ENCODE assay signal across 24 cellular contexts in the genomic region with DNA sequence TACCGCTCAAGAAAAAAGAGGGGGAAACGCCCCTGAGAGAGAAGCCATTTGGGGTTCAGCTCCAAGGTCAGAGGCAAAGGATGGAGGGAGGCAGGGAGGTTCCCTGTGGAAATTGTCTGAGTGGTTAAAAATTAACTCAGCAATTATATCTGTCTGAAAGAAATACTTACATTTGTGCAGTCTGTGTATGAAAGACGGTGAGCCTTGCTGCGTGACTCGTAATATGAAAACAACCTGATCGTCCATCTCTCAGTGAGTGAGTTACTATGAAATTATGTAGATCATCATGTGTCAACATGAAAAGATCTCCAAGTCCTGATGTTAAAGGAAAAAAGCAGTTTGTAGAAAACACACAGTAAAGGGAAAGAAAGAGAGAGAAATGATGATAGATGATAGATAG.
"Had no signal": no experiment of that assay in that cellular context is flagged by ENCODE, and none has a peak within 500 bp of the region (broad histone marks: within the 10 kb centered on the region; RNA-seq: fewer than 3 reads in every experiment).

No MANE protein-coding gene starts in this region.

- H3K36me3 Mint-ChIP-seq: IgD-negative memory B cell had no signal

- H3K9ac ChIP-seq: KMS-11, SK-N-SH had no signal

- DNase-seq: Kasumi-1, MV-4-11, NCI-H1048, NCI-H1105, NCI-H1417, NCI-H1436 treated with DMSO at 0.1 percent for 48 hours, NCI-H1694, NCI-H187 treated with DMSO at 0.1 percent for 48 hours, NCI-H2029 treated with DMSO at 0.1 percent for 48 hours, NCI-H2171 treated with DMSO at 0.1 percent for 48 hours, NCI-H345, NCI-H446 treated with DMSO at 0.1 percent for 48 hours, NCI-H510A treated with DMSO at 0.1 percent for 48 hours, NCI-H748 treated with DMSO at 0.1 percent for 48 hours, SHP77, SK-N-SH, SW 1271, T-helper 1 cell had no signal

- H3K9me3 ChIP-seq: SK-N-SH had no signal

- ATAC-seq: HepG2, K562, Panc1 had no signal

- H3K4me2 ChIP-seq: KMS-11, SK-N-SH had no signal

- H3K27ac Mint-ChIP-seq: IgD-negative memory B cell had no signal

- H3K4me1 Mint-ChIP-seq: IgD-negative memory B cell had no signal

- H3K4me3 ChIP-seq: K562 had no signal

- H3K4me3 Mint-ChIP-seq: IgD-negative memory B cell had no signal

- H3K9me3 Mint-ChIP-seq: IgD-negative memory B cell had no signal

- H3K27ac ChIP-seq: KMS-11, RWPE1 had no signal
